Comparison of ENCODE assay signal across 1 cellular context in the genomic region with DNA sequence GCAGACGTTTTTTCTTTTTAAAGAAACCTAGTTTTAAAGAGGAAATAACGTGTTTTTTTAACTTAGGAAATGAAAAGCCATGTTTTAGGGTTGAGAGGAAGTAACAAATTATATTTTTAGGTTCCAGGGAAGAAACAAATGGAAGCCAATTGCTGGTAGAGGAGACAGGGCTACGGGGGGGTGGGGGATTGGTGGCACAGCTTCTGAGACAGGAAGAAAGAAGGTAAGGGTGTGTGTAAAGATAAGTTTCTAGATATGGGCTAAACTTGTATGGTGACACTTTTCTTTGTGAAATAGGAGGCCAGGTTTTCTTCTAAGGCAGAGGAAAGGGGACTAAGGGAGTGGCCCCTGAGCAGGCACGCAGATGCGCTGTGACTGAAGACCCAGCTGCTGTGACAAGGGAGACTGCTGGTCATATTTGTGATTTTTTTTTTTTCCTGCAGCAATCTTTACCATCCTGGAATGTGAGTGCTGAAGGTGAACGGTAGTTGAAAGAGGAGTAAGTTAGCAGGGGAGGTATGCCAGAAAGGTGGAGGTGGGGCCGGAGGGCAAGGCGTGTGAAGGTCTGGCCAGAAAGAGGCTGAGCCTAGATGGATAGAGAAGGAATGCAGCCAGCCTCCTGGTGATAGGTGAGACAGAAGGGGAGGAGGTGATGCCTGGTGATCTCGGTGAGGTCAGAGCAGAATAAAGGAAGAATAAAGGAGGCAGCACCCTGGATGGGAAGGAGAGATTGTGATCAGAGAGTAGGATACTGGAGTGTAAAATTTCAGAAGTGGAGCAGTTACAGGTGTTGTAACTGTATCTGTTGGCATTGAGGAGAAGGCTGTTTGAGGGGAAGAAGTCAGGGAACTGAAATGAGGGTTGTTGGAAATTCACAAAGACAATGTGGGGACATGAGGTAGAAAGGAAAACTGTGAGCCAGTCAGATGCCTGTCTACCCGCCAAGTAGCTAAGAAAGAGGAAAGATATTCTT.
TF ChIP-seq lines count a peak whose summit lies in the region.

No MANE protein-coding gene starts in this region.

TF ChIP-seq in GM12878, 131 proteins besides CTCF, POLR2A, EP300 and RAD21:
- TF ChIP-seq NRF1 (conservative IDR thresholded peaks at IDR 0.05; ENCODE audit: low read depth, low read length) (no peak), MEF2B (IDR thresholded peaks at IDR 0.05; ENCODE audit: partially characterized antibody, poor library complexity, severe bottlenecking) (no peak), GABPA (IDR thresholded peaks at IDR 0.05; ENCODE audit: low read depth) (no peak), IKZF2 (IDR thresholded peaks at IDR 0.05) (no peak), NBN (IDR thresholded peaks at IDR 0.05) (no peak), RB1 (IDR thresholded peaks at IDR 0.05; ENCODE audit: borderline replicate concordance) (no peak)
